In the genomic region with DNA sequence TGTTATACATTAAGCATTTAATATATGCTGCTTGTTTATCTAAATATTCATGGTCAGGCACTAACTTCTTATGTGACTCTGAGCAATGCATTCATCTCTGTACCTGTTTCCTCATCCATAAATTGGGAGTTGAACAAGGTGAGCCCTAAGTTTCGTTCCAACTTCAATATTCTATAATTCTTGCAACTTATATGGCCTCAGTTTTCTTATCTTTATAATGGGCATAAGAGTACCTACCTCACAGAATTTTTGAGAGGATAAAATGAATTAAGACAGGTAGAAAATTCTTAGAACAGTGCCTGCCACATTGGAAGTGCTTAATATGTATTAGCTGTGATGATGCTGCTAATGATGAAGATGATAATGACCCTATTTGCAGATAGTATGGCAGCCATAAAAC, we compare ENCODE assay signal across 36 cellular contexts.
"Had no signal": no experiment of that assay in that cellular context is flagged by ENCODE, and none has a peak within 500 bp of the region (broad histone marks: within the 10 kb centered on the region; RNA-seq: fewer than 3 reads in every experiment).

No MANE protein-coding gene starts in this region.

- DNase-seq: Karpas-422, Kasumi-1, MG63, MM.1S, MV-4-11, NCI-H1048, NCI-H1092, NCI-H1092 treated with DMSO at 0.1 percent for 48 hours, NCI-H1105, NCI-H1105 treated with DMSO at 0.1 percent for 48 hours, NCI-H1417, NCI-H1417 treated with DMSO at 0.1 percent for 48 hours, NCI-H1436, NCI-H1436 treated with DMSO at 0.1 percent for 48 hours, NCI-H146, NCI-H1694, NCI-H187, NCI-H187 treated with DMSO at 0.1 percent for 48 hours, NCI-H1930, NCI-H2029, NCI-H2029 treated with DMSO at 0.1 percent for 48 hours, NCI-H2081, NCI-H2081 treated with DMSO at 0.1 percent for 48 hours, NCI-H2107, NCI-H2171, NCI-H2171 treated with DMSO at 0.1 percent for 48 hours, NCI-H2227 treated with DMSO at 0.1 percent for 48 hours, NCI-H226, NCI-H345, NCI-H446, NCI-H446 treated with DMSO at 0.1 percent for 48 hours, NCI-H510A, NCI-H510A treated with DMSO at 0.1 percent for 48 hours, NCI-H524, NCI-H524 treated with DMSO at 0.1 percent for 48 hours, NCI-H526 had no signal

- H3K4me3 ChIP-seq: MG63 had no signal

- H3K27me3 ChIP-seq: MG63 had no signal

- H3K36me3 ChIP-seq: MG63 had no signal
